ENCODE assay signal across 21 cellular contexts in genomic region chr6:154461348-154461747, GRCh38. TPM values are rescaled to one million over a fixed set of nuclear protein-coding genes. Genes with fewer than 3 reads are reported as not detected.
DNase-seq lines count a peak whose midpoint lies in the region; ATAC-seq, FAIRE-seq and TF ChIP-seq lines count a peak whose summit lies in the region.
"Had no signal": no experiment of that assay in that cellular context is flagged by ENCODE, and none has a peak within 500 bp of the region (broad histone marks: within the 10 kb centered on the region; RNA-seq: fewer than 3 reads in every experiment).

No MANE protein-coding gene starts in this region.

- in situ Hi-C loops in HepG2 (cut with HindIII; ENCODE audit: extremely low pct_ligation_motif_present, low pct_unique_long_range_greater_than_20kb), result no loop called here
- in situ Hi-C loops in transverse colon (cut with MboI; ENCODE audit: low pct_ligation_motif_present in 1 of 4, low pct_unique_long_range_greater_than_20kb in 1 of 4, low sequenced_read_pairs in 3 of 4), result no loop called here

- H3K79me2 ChIP-seq in HepG2 (ENCODE audit: insufficient read depth, low read length), result peaks cover 73% of the 10 kb centered on the region

- no peak for TF ChIP-seq CTCF in ascending aorta (IDR thresholded peaks at IDR 0.05)
- no peak for TF ChIP-seq CTCF in HepG2 (CRISPR knock-in tag; IDR thresholded peaks at IDR 0.05)
- no peak for TF ChIP-seq CTCF in transverse colon (IDR thresholded peaks at IDR 0.05)

- TF ChIP-seq POLR2A in HepG2 (IDR thresholded peaks at IDR 0.05; ENCODE audit: insufficient read depth in 1 of 2, low read depth in 2 of 2, low read length in 2 of 2), result no peak
- no peak for TF ChIP-seq POLR2A in transverse colon (IDR thresholded peaks at IDR 0.05)

- H4K20me1 ChIP-seq in HepG2 (ENCODE audit: insufficient read depth, low read length), result no peaks in the 10 kb centered on the region

- no peak overlapping the region for H3K4me3 ChIP-seq in ascending aorta
- H3K4me3 ChIP-seq in HepG2 (replicated peaks in 1 of 3; ENCODE audit: insufficient read depth in 1 of 3, low read depth in 2 of 3, low read length in 3 of 3), result 0 out of 6 replicates have a peak overlapping the region, but pooled peaks of 1 of the 3 experiments have one; percentile 59
- no peak overlapping the region for H3K4me3 ChIP-seq in rectal smooth muscle tissue (ENCODE audit: low read length)
- no peak overlapping the region for H3K4me3 ChIP-seq in transverse colon
- H3K4me3 ChIP-seq: GM12878, GM23338 had no signal

- H3K9ac ChIP-seq in HepG2 (ENCODE audit: insufficient read depth, low read depth, low read length) (peak overlapping the region; percentile 59), rectal smooth muscle tissue (ENCODE audit: low read length) (no peak overlapping the region)
- H3K9ac ChIP-seq: KMS-11 had no signal

- peak overlapping the region; percentile 78 for H3K4me2 ChIP-seq in HepG2 (ENCODE audit: low read depth, low read length)
- H3K4me2 ChIP-seq: GM23338, KMS-11 had no signal

- CTCF ChIA-PET in HepG2 (lab: Yijun Ruan, JAX; ENCODE audit: low intra/inter-chr PET ratio, low total read pairs), result no interaction called here

- no peak overlapping the region for H2AFZ ChIP-seq in HepG2 (ENCODE audit: low read length)
- H2AFZ ChIP-seq: GM23338 had no signal

- TF ChIP-seq RAD21 in HepG2 (CRISPR knock-in tag; IDR thresholded peaks at IDR 0.05), result no peak

- H3K9me3 ChIP-seq in ascending aorta (no peaks in the 10 kb centered on the region), HepG2 (ENCODE audit: low read length) (no peaks in the 10 kb centered on the region), transverse colon (no peaks in the 10 kb centered on the region)

- POLR2A ChIA-PET in HepG2 (lab: Yijun Ruan, JAX), result interaction anchor here (1.2 to 4.7 kb wide), 2 partner anchors 47 to 48 kb away, joined by 8 to 48 read pairs; partner anchors contain the start of gene CNKSR3

- H3K4me1 ChIP-seq in ascending aorta (peaks cover 0 to 43% of the 10 kb centered on the region in 2 donors), HepG2 (ENCODE audit: insufficient read depth, low read length) (peaks cover 71% of the 10 kb centered on the region), rectal smooth muscle tissue (ENCODE audit: control insufficient read depth, insufficient read depth, low read length) (peaks cover 32% of the 10 kb centered on the region), transverse colon (peaks cover 0 to 29% (median 8%) of the 10 kb centered on the region in 4 donors)

- no peak for ATAC-seq in HepG2
- no peak for ATAC-seq in HG03439 (IDR thresholded peaks at IDR 0.05; ENCODE audit: unreplicated experiment)
- no peak for ATAC-seq in GM19035 (IDR thresholded peaks at IDR 0.05; ENCODE audit: unreplicated experiment)
- ATAC-seq: CD8-positive, alpha-beta T cell; GM12878; GM23338; HCT116 had no signal

- WGBS in HepG2 (ENCODE audit: low lambda C conversion rate), result 100% methylated on average over 2 of the region's 2 CpGs
- WGBS in transverse colon (ENCODE audit: low coverage in 1 of 2), 2 donors, result 83 to 86% methylated on average over 2 of the region's 2 CpGs

- H3K27me3 ChIP-seq in ascending aorta (no peaks in the 10 kb centered on the region), HepG2 (ENCODE audit: control insufficient read depth in 1 of 2, insufficient read depth in 2 of 2, low read length in 2 of 2) (no peaks in the 10 kb centered on the region), rectal smooth muscle tissue (ENCODE audit: control insufficient read depth, insufficient read depth, low read length) (no peaks in the 10 kb centered on the region), transverse colon (no peaks in the 10 kb centered on the region)

- H3K27ac ChIP-seq in ascending aorta (peak overlapping the region; percentile 85 to 89), HepG2 (ENCODE audit: extremely low read length, insufficient read depth, low read length) (peak overlapping the region; percentile 81), rectal smooth muscle tissue (ENCODE audit: low read depth, low read length) (peak overlapping the region; percentile 88), transverse colon (peak overlapping the region in 3 of 4 donors; percentile 8 to 81 (median 50))
- H3K27ac ChIP-seq: KMS-11 had no signal

- DNase-seq in ascending aorta (ENCODE audit: low spot score in 2 of 2) (no peak), HepG2 (ENCODE audit: low spot score) (no peak), transverse colon (no peak), UCSD-AML1 (lab: John Stamatoyannopoulos, UW; ENCODE audit: unreplicated experiment) (no peak), activated gamma-delta T cell treated with Interleukin-2 at 50 U/mL for 16 hours (no peak)
- DNase-seq: AML-193; CD8-positive, alpha-beta T cell; COR-L47; DMS 273 treated with DMSO at 0.1 percent for 48 hours; DND-41; EL; H7 had no signal

- no TSS peak for BruUV-seq in HepG2 (replicated peaks; lab: Mats Ljungman, UMichigan)

- no peak for FAIRE-seq in HepG2 (lab: Jason Lieb, UNC)
- FAIRE-seq: A204.1, GM12878 had no signal

- H3K36me3 ChIP-seq in ascending aorta (no peaks in the 10 kb centered on the region), HepG2 (replicated peaks in 1 of 2; ENCODE audit: control insufficient read depth in 1 of 2, insufficient read depth in 2 of 2, low read length in 2 of 2) (peaks cover 0 to 3% of the 10 kb centered on the region in 2 experiments; a peak in 4 of 5 replicates), rectal smooth muscle tissue (ENCODE audit: control insufficient read depth, insufficient read depth, low read length) (no peaks in the 10 kb centered on the region), transverse colon (no peaks in the 10 kb centered on the region)

- TF ChIP-seq EP300 in HepG2 (IDR thresholded peaks at IDR 0.05; ENCODE audit: low read depth in 2 of 2, low read length in 2 of 2) (no peak), HepG2 (CRISPR knock-in tag; IDR thresholded peaks at IDR 0.05; ENCODE audit: borderline replicate concordance) (no peak), transverse colon (IDR thresholded peaks at IDR 0.05; ENCODE audit: low read depth) (no peak)

- intact Hi-C loops in ascending aorta (cut with DNase I) (no loop called here), HepG2 (cut with micrococcal nuclease; ENCODE audit: unreplicated experiment) (no loop called here), transverse colon (cut with DNase I; ENCODE audit: low total_unique reads) (no loop called here)

TF ChIP-seq in HepG2, 621 proteins besides CTCF, POLR2A, EP300 and RAD21 (continues in another document):
- peak; percentile 88 for TF ChIP-seq KDM1A (CRISPR knock-in tag; IDR thresholded peaks at IDR 0.05)
- TF ChIP-seq ZBTB37 (CRISPR knock-in tag; IDR thresholded peaks at IDR 0.05), result no peak
- TF ChIP-seq TARDBP (CRISPR knock-in tag; IDR thresholded peaks at IDR 0.05), result no peak
- TF ChIP-seq GLMP (CRISPR knock-in tag; IDR thresholded peaks at IDR 0.05; ENCODE audit: borderline replicate concordance), result no peak
- TF ChIP-seq KMT2B (CRISPR knock-in tag; IDR thresholded peaks at IDR 0.05), result no peak
- TF ChIP-seq DNMT3B (CRISPR knock-in tag; conservative IDR thresholded peaks at IDR 0.05), result no peak
- TF ChIP-seq ZNF124 (CRISPR knock-in tag; IDR thresholded peaks at IDR 0.05), result no peak
- TF ChIP-seq ZNF713 (CRISPR knock-in tag; IDR thresholded peaks at IDR 0.05), result no peak
- TF ChIP-seq GFI1 (CRISPR knock-in tag; IDR thresholded peaks at IDR 0.05; ENCODE audit: borderline replicate concordance), result no peak

RNA-seq across cellular contexts. Expression of gene CNKSR3, which starts 49.1 kb away (rescaled TPM):
- total RNA-seq in ascending aorta, result 9.7 TPM
- 38.3 and 38.6 TPM in 2 replicates for total RNA-seq in HepG2 (2016; rRNA removed; fragmentation: Illumina TruSeq; extraction: Trizol)
- total RNA-seq in HepG2 (2016; cell fraction: cytosol; rRNA removed; fragmentation: Illumina TruSeq; extraction: Trizol; ENCODE audit: low read depth), result 18.4 and 19.1 TPM in 2 replicates
- 32.0 and 35.6 TPM in 2 replicates for total RNA-seq in HepG2 (2016; cell fraction: insoluble cytoplasmic fraction; rRNA removed; fragmentation: Illumina TruSeq; extraction: Trizol)
- 26.6 and 26.7 TPM in 2 replicates for total RNA-seq in HepG2 (2016; cell fraction: membrane; rRNA removed; fragmentation: Illumina TruSeq; extraction: Trizol)
- 20.9 and 24.2 TPM in 2 replicates for total RNA-seq in HepG2 (2016; cell fraction: nucleus; rRNA removed; fragmentation: Illumina TruSeq; extraction: Trizol)
- 9.2 and 9.8 TPM in 2 replicates for polyA plus RNA-seq in HepG2 (2011; rRNA removed)
- polyA plus RNA-seq in HepG2 (2011; cell fraction: cytosol; rRNA removed), result 6.3 and 7.8 TPM in 2 replicates
- 8.2 and 9.9 TPM in 2 replicates for polyA plus RNA-seq in HepG2 (2011; cell fraction: nucleus; rRNA removed)
- 26.2 and 28.1 TPM in 2 replicates for polyA plus RNA-seq in HepG2 (2012)
- 2.8 and 4.0 TPM in 2 replicates for polyA plus RNA-seq in HepG2 (2016; cell fraction: cytosol; fragmentation: Illumina TruSeq; extraction: Trizol; ENCODE audit: low read depth)
- polyA plus RNA-seq in HepG2 (2016; cell fraction: insoluble cytoplasmic fraction; fragmentation: Illumina TruSeq; extraction: Trizol; ENCODE audit: low read depth), result 31.5 and 36.8 TPM in 2 replicates
- polyA plus RNA-seq in HepG2 (2016; cell fraction: membrane; fragmentation: Illumina TruSeq; extraction: Trizol; ENCODE audit: low read depth), result 12.5 and 12.6 TPM in 2 replicates
- polyA plus RNA-seq in HepG2 (2016; cell fraction: nucleus; fragmentation: Illumina TruSeq; extraction: Trizol; ENCODE audit: insufficient read depth, low read depth), result 27.9 and 29.1 TPM in 2 replicates
- 1.5 and 15.6 TPM in 2 replicates for polyA minus RNA-seq in HepG2 (2011; rRNA and poly(A)+ RNA removed; ENCODE audit: low replicate concordance)
- 9.9 TPM in 2 replicates for polyA minus RNA-seq in HepG2 (2011; cell fraction: cytosol; rRNA and poly(A)+ RNA removed)
- 17.1 and 21.3 TPM in 2 replicates for polyA minus RNA-seq in HepG2 (2011; cell fraction: nucleus; rRNA and poly(A)+ RNA removed)
- 10 to 100 TPM in 3 of 4 donors, 1 to 10 TPM in 1; 4.0 to 27.3 (median 16.9) TPM for total RNA-seq in transverse colon
- total RNA-seq: CD8-positive, alpha-beta T cell had no signal
- polyA plus RNA-seq: CD14-positive monocyte had no signal
